In the genomic region with DNA sequence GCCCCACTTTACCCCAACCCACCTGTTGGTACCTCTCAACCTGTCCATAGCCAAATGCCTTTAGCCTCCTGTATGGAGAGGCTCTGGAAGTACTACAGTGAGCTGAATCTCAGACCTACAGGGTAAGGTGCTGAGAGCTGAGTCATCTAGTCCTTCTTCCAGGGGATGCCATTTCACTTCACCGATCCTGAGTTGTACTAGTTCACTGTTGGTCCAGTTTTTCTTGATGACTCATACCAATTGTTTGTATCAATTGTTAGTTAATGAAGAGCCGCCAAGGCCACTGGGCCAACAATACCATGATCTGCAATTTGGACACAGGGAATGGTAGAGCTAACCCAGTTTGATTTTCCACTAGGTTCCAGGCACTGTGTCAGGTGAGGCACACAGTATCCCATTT, we compare ENCODE assay signal across 18 cellular contexts.
DNase-seq lines count a peak whose midpoint lies in the region; ATAC-seq, FAIRE-seq and TF ChIP-seq lines count a peak whose summit lies in the region.
"Had no signal": no experiment of that assay in that cellular context is flagged by ENCODE, and none has a peak within 500 bp of the region (broad histone marks: within the 10 kb centered on the region; RNA-seq: fewer than 3 reads in every experiment).

No MANE protein-coding gene starts in this region.

- no peak for TF ChIP-seq POLR2A in erythroblast (IDR thresholded peaks at IDR 0.05; ENCODE audit: low read length)

- H3K9me3 ChIP-seq in RWPE2 (ENCODE audit: severe bottlenecking) (no peaks in the 10 kb centered on the region), small intestine (ENCODE audit: control insufficient read depth, low read depth) (no peaks in the 10 kb centered on the region)

- H3K27me3 ChIP-seq in RWPE2 (ENCODE audit: insufficient read depth, poor library complexity, severe bottlenecking): no peaks in the 10 kb centered on the region
- no peaks in the 10 kb centered on the region for H3K27me3 ChIP-seq in small intestine (ENCODE audit: control insufficient read depth in 2 of 2, insufficient read depth in 2 of 2, low read length in 2 of 2)

- H3K36me3 ChIP-seq in RWPE2 (ENCODE audit: low read depth): no peaks in the 10 kb centered on the region
- no peaks in the 10 kb centered on the region for H3K36me3 ChIP-seq in small intestine (ENCODE audit: control insufficient read depth in 2 of 2, insufficient read depth in 2 of 2, low read length in 2 of 2)

- WGBS in small intestine, 3 donors: 60 to 82% (median 66%) methylated on average over 2 of the region's 2 CpGs

- TF ChIP-seq CTCF in RWPE2 (IDR thresholded peaks at IDR 0.05; ENCODE audit: poor library complexity, severe bottlenecking) (no peak), epithelial cell of proximal tubule (conservative IDR thresholded peaks at IDR 0.05; ENCODE audit: low read depth, low read length) (no peak), GM13976 (IDR thresholded peaks at IDR 0.05; ENCODE audit: borderline replicate concordance, control extremely low read depth, extremely low read depth, insufficient read depth, missing control alignments) (no peak)

- ATAC-seq in RWPE2 (ENCODE audit: low read depth): peak; percentile 35; the same call in 1 of the 3 replicates
- ATAC-seq: GM12878, HepG2 had no signal

- H3K4me3 ChIP-seq in RWPE2 (ENCODE audit: severe bottlenecking) (no peak overlapping the region), epithelial cell of proximal tubule (ENCODE audit: low read depth, low read length) (no peak overlapping the region), small intestine (ENCODE audit: low read depth in 1 of 2, low read length in 2 of 2) (no peak overlapping the region)
- H3K4me3 ChIP-seq: GM12878 had no signal

- no peak for FAIRE-seq in small intestine (lab: Jason Lieb, UNC)
- FAIRE-seq: GM12878, HepG2 had no signal

- peak; percentile 23 for DNase-seq in EL
- no peak for DNase-seq in RWPE2 (ENCODE audit: low spot score)
- peak; percentile 79 for DNase-seq in epithelial cell of proximal tubule (ENCODE audit: low read depth)
- peak; percentile 14 for DNase-seq in small intestine
- DNase-seq in erythroblast (lab: John Stamatoyannopoulos, UW): no peak
- no peak for DNase-seq in GM13976 (ENCODE audit: low spot score)
- DNase-seq in effector CD4-positive, alpha-beta T cell: no peak
- DNase-seq: ACHN, AML-193, GDM1, GOT3, MM.1S, NCI-H1105 treated with DMSO at 0.1 percent for 48 hours, NCI-H187, NCI-H526 treated with DMSO at 0.1 percent for 48 hours had no signal

- no peak overlapping the region for H3K27ac ChIP-seq in RWPE2 (ENCODE audit: poor library complexity, severe bottlenecking)
- H3K27ac ChIP-seq in small intestine (ENCODE audit: low read depth in 1 of 2, low read length in 1 of 2): no peak overlapping the region
- H3K27ac ChIP-seq: KMS-11 had no signal

- H3K4me1 ChIP-seq in RWPE2 (ENCODE audit: insufficient read depth, poor library complexity, severe bottlenecking) (peaks cover 11% of the 10 kb centered on the region), small intestine (ENCODE audit: control insufficient read depth in 2 of 2, insufficient read depth in 1 of 2, low read depth in 1 of 2, low read length in 1 of 2) (no peaks in the 10 kb centered on the region)

- in situ Hi-C loops in GM13976 (cut with MboI; ENCODE audit: low sequenced_read_pairs, unreplicated experiment): no loop called here

Comparison
In these comparisons a context has a peak if more than half of its experiments do, and no peak if none do; other contexts are left out.
1. DNase-seq: peak in EL (single experiment), epithelial cell of proximal tubule (single experiment) and small intestine (single experiment); none in RWPE2 (single experiment), erythroblast (0 of 2), GM13976 (single experiment) and effector CD4-positive, alpha-beta T cell (single experiment).